8 cellular contexts compared by ENCODE assay signal in genomic region chr10:61899663-61899996, GRCh38. TPM values are rescaled to one million over a fixed set of nuclear protein-coding genes. Genes with fewer than 3 reads are reported as not detected.
DNase-seq lines count a peak whose midpoint lies in the region; ATAC-seq and TF ChIP-seq lines count a peak whose summit lies in the region.

No MANE protein-coding gene starts in this region.

- H3K27me3 Mint-ChIP-seq in activated T-cell treated with anti-CD3 and anti-CD28 coated beads, Interleukin-2, amount 50 U/mL, for 72 hours (ENCODE audit: low read depth), result no peaks in the 10 kb centered on the region
- H3K27me3 Mint-ChIP-seq in type B pancreatic cell, result no peaks in the 10 kb centered on the region

- H3K9me3 Mint-ChIP-seq in activated T-cell treated with anti-CD3 and anti-CD28 coated beads, Interleukin-2, amount 50 U/mL, for 72 hours, result no peaks in the 10 kb centered on the region
- no peaks in the 10 kb centered on the region for H3K9me3 Mint-ChIP-seq in type B pancreatic cell

- ATAC-seq in activated T-cell treated with anti-CD3 and anti-CD28 coated beads, Interleukin-2, amount 50 U/mL, for 72 hours (replicated peaks in 1 of 2), result no peak
- ATAC-seq in lower lobe of right lung (no peak), HG03439 (IDR thresholded peaks at IDR 0.05; ENCODE audit: unreplicated experiment) (no peak)

- in situ Hi-C loops in astrocyte of the cerebellum (cut with HindIII; ENCODE audit: low sequenced_read_pairs), result no loop called here

- H3K36me3 ChIP-seq in lower lobe of right lung, result no peaks in the 10 kb centered on the region

- H3K9me3 ChIP-seq in lower lobe of right lung, result no peaks in the 10 kb centered on the region

- TF ChIP-seq CTCF in astrocyte of the cerebellum (IDR thresholded peaks at IDR 0.05; ENCODE audit: low read depth, low read length, missing control alignments), result no peak
- TF ChIP-seq CTCF in lower lobe of right lung (IDR thresholded peaks at IDR 0.05), result no peak
- no peak for TF ChIP-seq CTCF in type B pancreatic cell (conservative IDR thresholded peaks at IDR 0.05)

- peak overlapping the region; percentile 96 for H3K27ac ChIP-seq in lower lobe of right lung

- no peak for DNase-seq in activated T-cell treated with anti-CD3 and anti-CD28 coated beads, Interleukin-2, amount 50 U/mL, for 72 hours
- DNase-seq in activated T-cell treated with anti-CD3 and anti-CD28 coated beads, Interleukin-2, amount 50 U/mL, for 1 hour, result no peak
- DNase-seq in astrocyte of the cerebellum (ENCODE audit: low read depth) (no peak), lower lobe of right lung (no peak), type B pancreatic cell (ENCODE audit: extremely low spot score, unreplicated experiment) (no peak), NCI-H2081 treated with DMSO at 0.1 percent for 48 hours (lab: John Stamatoyannopoulos, UW) (no peak)
- no peak for DNase-seq in stimulated activated CD4-positive, alpha-beta T cell treated with anti-CD3 and anti-CD28 coated beads, Interleukin-1b, Interleukin-23, amount 100 ng/mL, for 48 hours

- peak overlapping the region; percentile 88 to 93 for H3K4me3 Mint-ChIP-seq in activated T-cell treated with anti-CD3 and anti-CD28 coated beads, Interleukin-2, amount 50 U/mL, for 72 hours
- H3K4me3 Mint-ChIP-seq in type B pancreatic cell, result peak overlapping the region; percentile 92

- peaks cover 12 to 15% of the 10 kb centered on the region in 2 donors for H3K36me3 Mint-ChIP-seq in activated T-cell treated with anti-CD3 and anti-CD28 coated beads, Interleukin-2, amount 50 U/mL, for 72 hours (ENCODE audit: insufficient read depth in 2 of 2)
- peaks cover 2% of the 10 kb centered on the region for H3K36me3 Mint-ChIP-seq in type B pancreatic cell

- H3K27ac Mint-ChIP-seq in activated T-cell treated with anti-CD3 and anti-CD28 coated beads, Interleukin-2, amount 50 U/mL, for 72 hours, result peak overlapping the region; percentile 97
- peak overlapping the region; percentile 99 for H3K27ac Mint-ChIP-seq in type B pancreatic cell

- intact Hi-C loops in lower lobe of right lung (cut with DNase I), result no loop called here

- H3K4me1 Mint-ChIP-seq in activated T-cell treated with anti-CD3 and anti-CD28 coated beads, Interleukin-2, amount 50 U/mL, for 72 hours (ENCODE audit: low read depth), result peaks cover 43% of the 10 kb centered on the region
- peaks cover 41% of the 10 kb centered on the region for H3K4me1 Mint-ChIP-seq in type B pancreatic cell (ENCODE audit: unreplicated experiment)

- peak overlapping the region; percentile 79 for H3K4me3 ChIP-seq in astrocyte of the cerebellum (ENCODE audit: low read depth, low read length)
- peak overlapping the region; percentile 75 for H3K4me3 ChIP-seq in lower lobe of right lung

- H3K27me3 ChIP-seq in lower lobe of right lung (ENCODE audit: low read depth), result no peaks in the 10 kb centered on the region

- peaks cover 36% of the 10 kb centered on the region for H3K4me1 ChIP-seq in lower lobe of right lung

RNA-seq across cellular contexts. Expression of gene ARID5B, which starts 1.9 kb away (rescaled TPM):
- 100 to 1,000 TPM in 1 of 2 donors, 10 to 100 TPM in 1; 74.4 to 113 TPM for total RNA-seq in activated T-cell treated with anti-CD3 and anti-CD28 coated beads, Interleukin-2, amount 50 U/mL, for 72 hours
- total RNA-seq in lower lobe of right lung (29.8 TPM), type B pancreatic cell (ENCODE audit: low replicate concordance) (36.9 and 55.2 TPM in 2 replicates)
